8 cellular contexts compared by ENCODE assay signal in the genomic region with DNA sequence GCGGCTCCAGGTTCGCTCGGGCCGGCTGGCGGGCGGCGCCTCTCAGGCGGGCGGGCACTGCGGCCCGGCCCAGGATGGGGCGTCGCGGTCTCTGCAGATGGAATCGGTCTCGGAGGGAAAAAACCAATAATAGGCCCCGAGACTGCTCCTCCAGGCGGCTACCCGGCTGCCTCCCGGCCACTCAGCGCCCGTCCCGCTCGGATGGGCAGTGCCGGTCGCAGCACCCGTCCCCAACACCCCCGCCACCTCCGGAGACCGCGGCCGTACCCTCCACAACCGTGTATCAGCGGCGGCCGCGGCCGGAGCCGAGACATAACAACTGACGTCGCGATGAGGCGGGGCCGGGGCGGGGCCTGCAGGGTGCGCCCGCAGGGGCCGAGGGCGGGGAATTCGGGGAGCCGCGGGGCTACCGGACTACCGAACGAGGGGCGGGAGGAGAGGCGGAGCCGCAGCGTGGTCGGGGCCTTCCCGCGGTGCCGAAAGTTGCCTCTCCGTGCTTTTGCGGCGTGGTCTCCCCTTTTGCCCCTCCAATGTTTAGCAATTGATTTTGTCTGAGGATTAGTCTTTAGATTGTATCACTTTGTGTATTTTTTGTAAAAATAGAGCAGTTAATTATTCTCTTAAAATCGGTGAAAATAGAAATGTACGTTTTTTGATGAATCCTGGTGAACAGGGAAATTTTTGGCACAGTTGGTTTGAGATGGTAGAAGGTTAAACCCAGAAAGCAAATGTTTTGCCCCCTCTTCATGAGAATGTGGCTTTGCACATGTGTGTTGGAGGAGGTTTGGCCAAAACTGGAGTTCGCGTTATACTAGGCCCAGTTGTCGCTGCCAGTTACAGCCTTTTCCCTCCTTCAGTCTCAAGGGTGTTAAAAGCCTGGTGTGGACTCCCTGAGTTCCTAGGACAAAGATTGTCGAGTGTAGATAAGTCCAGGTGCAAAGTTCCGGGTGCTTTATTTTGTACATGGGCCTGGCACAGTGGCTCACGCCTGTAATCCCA. TPM values are rescaled to one million over a fixed set of nuclear protein-coding genes. Genes with fewer than 3 reads are reported as not detected.
DNase-seq lines count a peak whose midpoint lies in the region; ATAC-seq and TF ChIP-seq lines count a peak whose summit lies in the region.

A gene with protein sequence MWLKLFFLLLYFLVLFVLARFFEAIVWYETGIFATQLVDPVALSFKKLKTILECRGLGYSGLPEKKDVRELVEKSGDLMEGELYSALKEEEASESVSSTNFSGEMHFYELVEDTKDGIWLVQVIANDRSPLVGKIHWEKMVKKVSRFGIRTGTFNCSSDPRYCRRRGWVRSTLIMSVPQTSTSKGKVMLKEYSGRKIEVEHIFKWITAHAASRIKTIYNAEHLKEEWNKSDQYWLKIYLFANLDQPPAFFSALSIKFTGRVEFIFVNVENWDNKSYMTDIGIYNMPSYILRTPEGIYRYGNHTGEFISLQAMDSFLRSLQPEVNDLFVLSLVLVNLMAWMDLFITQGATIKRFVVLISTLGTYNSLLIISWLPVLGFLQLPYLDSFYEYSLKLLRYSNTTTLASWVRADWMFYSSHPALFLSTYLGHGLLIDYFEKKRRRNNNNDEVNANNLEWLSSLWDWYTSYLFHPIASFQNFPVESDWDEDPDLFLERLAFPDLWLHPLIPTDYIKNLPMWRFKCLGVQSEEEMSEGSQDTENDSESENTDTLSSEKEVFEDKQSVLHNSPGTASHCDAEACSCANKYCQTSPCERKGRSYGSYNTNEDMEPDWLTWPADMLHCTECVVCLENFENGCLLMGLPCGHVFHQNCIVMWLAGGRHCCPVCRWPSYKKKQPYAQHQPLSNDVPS (minus strand): TSS at position 317 of the 999 bp plus-strand sequence. CDS start 979 bp downstream, outside the sequence.

- TF ChIP-seq CTCF in AG10803 (conservative IDR thresholded peaks at IDR 0.05; ENCODE audit: low read length) (no peak), kidney epithelial cell (IDR thresholded peaks at IDR 0.05; ENCODE audit: insufficient read depth, low read length, poor library complexity, severe bottlenecking) (no peak)

- peak; percentile 82 for ATAC-seq in GM19025 (IDR thresholded peaks at IDR 0.05; ENCODE audit: low read depth, unreplicated experiment)
- peak; percentile 78 for ATAC-seq in HG03342 (IDR thresholded peaks at IDR 0.05; ENCODE audit: unreplicated experiment)

- H3K4me3 ChIP-seq in AG10803 (ENCODE audit: low read length) (peak within 1 kb of the TSS; percentile 88), kidney epithelial cell (ENCODE audit: low read depth, low read length) (peak within 1 kb of the TSS; percentile 70)

- no peaks in the 10 kb centered on the region for H3K27me3 ChIP-seq in kidney epithelial cell (ENCODE audit: control insufficient read depth, insufficient read depth, low read length)

- no peaks in the 10 kb centered on the region for H3K36me3 ChIP-seq in kidney epithelial cell (ENCODE audit: control insufficient read depth, insufficient read depth, low read length)

- DNase-seq in AG10803 (ENCODE audit: low read depth) (peak; percentile 89), NCI-H510A (lab: John Stamatoyannopoulos, UW) (peak; percentile 91), cerebellum (ENCODE audit: low spot score) (peak; percentile 97), kidney epithelial cell (ENCODE audit: low read depth) (peak; percentile 53)
- peak; percentile 89 to 91 for DNase-seq in activated CD4-positive, alpha-beta T cell treated with anti-CD3 and anti-CD28 coated beads for 24 hours (ENCODE audit: low read depth in 2 of 2)
- peak; percentile 97 for DNase-seq in stimulated activated CD4-positive, alpha-beta T cell treated with anti-CD3 and anti-CD28 coated beads, Interleukin-15, amount 100 ng/mL, for 24 hours

RNA-seq across cellular contexts. Expression of the gene that starts here (rescaled TPM):
- total RNA-seq in cerebellum (33.1 TPM), kidney epithelial cell (20.6 and 24.5 TPM in 2 replicates)

Comparison
In these comparisons a context has a peak if more than half of its experiments do, and no peak if none do; other contexts are left out.
1. Peak in every context shown above with its lines: DNase-seq, ATAC-seq and H3K4me3 ChIP-seq.